21 cellular contexts compared by ENCODE assay signal in the genomic region with DNA sequence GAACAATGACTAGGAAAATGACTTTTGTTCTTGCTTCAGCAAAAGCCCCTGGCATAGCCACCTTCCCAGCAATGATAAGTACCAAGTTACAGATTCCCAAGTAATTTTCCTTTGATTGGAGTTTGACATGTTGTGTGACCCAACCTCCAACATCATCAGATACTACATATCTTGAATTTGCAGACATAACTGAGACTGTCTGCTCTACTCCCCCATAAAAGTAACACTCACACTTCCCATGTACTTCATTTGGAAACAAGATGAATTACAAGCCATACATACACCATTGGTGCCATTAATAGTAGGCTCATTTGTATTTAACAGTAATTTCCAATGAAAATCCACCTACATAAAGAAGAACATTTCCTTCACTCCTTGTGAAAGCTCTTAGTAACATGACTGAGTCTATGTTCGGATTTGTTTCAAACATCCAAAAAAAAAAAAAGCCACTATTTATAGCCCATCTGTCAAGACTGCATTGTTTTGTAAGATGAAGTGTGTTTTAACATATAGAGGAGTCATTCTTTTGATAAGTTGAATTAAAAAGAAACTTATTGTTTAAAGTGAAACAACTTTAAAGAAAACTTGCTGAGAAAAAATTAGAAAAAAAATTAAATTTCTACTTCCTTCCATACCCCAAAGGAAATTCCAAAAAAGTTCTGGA. TPM values are rescaled to one million over a fixed set of nuclear protein-coding genes. Genes with fewer than 3 reads are reported as not detected.
DNase-seq lines count a peak whose midpoint lies in the region; FAIRE-seq and TF ChIP-seq lines count a peak whose summit lies in the region.
"Had no signal": no experiment of that assay in that cellular context is flagged by ENCODE, and none has a peak within 500 bp of the region (broad histone marks: within the 10 kb centered on the region; RNA-seq: fewer than 3 reads in every experiment).

No MANE protein-coding gene starts in this region.

- H3K9ac ChIP-seq in SK-N-MC (ENCODE audit: insufficient read length), result no peak overlapping the region

- 37 to 75% (median 67%) methylated on average over 1 of the region's 1 CpG for WGBS in small intestine, 3 donors

- H3K27me3 Mint-ChIP-seq in immature natural killer cell (ENCODE audit: low read depth in 3 of 3), result peaks cover 0 to 2% (median 0%) of the 10 kb centered on the region in 3 donors

- H3K27me3 ChIP-seq in small intestine (ENCODE audit: control insufficient read depth in 2 of 2, insufficient read depth in 2 of 2, low read length in 2 of 2), result no peaks in the 10 kb centered on the region

- H3K9me3 Mint-ChIP-seq in immature natural killer cell, result no peaks in the 10 kb centered on the region
- H3K9me3 Mint-ChIP-seq: CD4-positive, alpha-beta memory T cell; HFFc6 had no signal

- no peaks in the 10 kb centered on the region for H3K36me3 ChIP-seq in SK-N-MC (ENCODE audit: insufficient read depth, low read length)
- no peaks in the 10 kb centered on the region for H3K36me3 ChIP-seq in small intestine (ENCODE audit: control insufficient read depth in 2 of 2, insufficient read depth in 2 of 2, low read length in 2 of 2)

- no peaks in the 10 kb centered on the region for H3K4me1 ChIP-seq in small intestine (ENCODE audit: control insufficient read depth in 2 of 2, insufficient read depth in 1 of 2, low read depth in 1 of 2, low read length in 1 of 2)
- H3K4me1 ChIP-seq: A549 had no signal

- no peaks in the 10 kb centered on the region for H3K36me3 Mint-ChIP-seq in immature natural killer cell
- H3K36me3 Mint-ChIP-seq: CD4-positive, alpha-beta memory T cell had no signal

- FAIRE-seq in small intestine (lab: Jason Lieb, UNC), result peak; percentile 10
- FAIRE-seq: H1, HTR-8/SVneo had no signal

- H3K9me3 ChIP-seq in SK-N-MC (ENCODE audit: low read depth, low read length) (no peaks in the 10 kb centered on the region), small intestine (ENCODE audit: control insufficient read depth, low read depth) (no peaks in the 10 kb centered on the region)
- H3K9me3 ChIP-seq: A549 had no signal

- DNase-seq in COLO829 (ENCODE audit: low spot score) (peak; percentile 66), SK-N-MC (ENCODE audit: low read depth, low spot score) (no peak), epidermal melanocyte (ENCODE audit: insufficient read length, low spot score) (peak; percentile 26), small intestine (no peak), GM13976 (ENCODE audit: low spot score) (no peak), immature natural killer cell (no peak), SIG-M5 (lab: John Stamatoyannopoulos, UW) (no peak)
- DNase-seq: AML-193; Calu3; CD4-positive, alpha-beta memory T cell; DMS79 treated with DMSO at 0.1 percent for 48 hours; GF-D8; HCEC 1CT; HFFc6; IMR-90 had no signal

- no peak for TF ChIP-seq CTCF in GM13976 (IDR thresholded peaks at IDR 0.05; ENCODE audit: borderline replicate concordance, control extremely low read depth, extremely low read depth, insufficient read depth, missing control alignments)

- H3K27ac ChIP-seq in SK-N-MC (peak overlapping the region; percentile 26; the same call in 1 of the 2 replicates), small intestine (ENCODE audit: low read depth in 1 of 2, low read length in 1 of 2) (no peak overlapping the region)
- H3K27ac ChIP-seq: 22Rv1, A549, C4-2B had no signal

- H3K4me1 Mint-ChIP-seq in immature natural killer cell, result no peaks in the 10 kb centered on the region
- H3K4me1 Mint-ChIP-seq: CD4-positive, alpha-beta memory T cell had no signal

- in situ Hi-C loops in GM13976 (cut with MboI; ENCODE audit: low sequenced_read_pairs, unreplicated experiment), result no loop called here

- no peak overlapping the region for H3K4me3 ChIP-seq in SK-N-MC
- no peak overlapping the region for H3K4me3 ChIP-seq in small intestine (ENCODE audit: low read depth in 1 of 2, low read length in 2 of 2)
- H3K4me3 ChIP-seq: A549 had no signal

- no peak overlapping the region for H3K27ac Mint-ChIP-seq in immature natural killer cell
- H3K27ac Mint-ChIP-seq: CD4-positive, alpha-beta memory T cell; HFFc6 had no signal

- H3K4me3 Mint-ChIP-seq in immature natural killer cell, result no peak overlapping the region
- H3K4me3 Mint-ChIP-seq: CD4-positive, alpha-beta memory T cell; HFFc6 had no signal

RNA-seq across cellular contexts. Expression of a gene that starts 12.0 kb away (rescaled TPM):
- polyA plus RNA-seq in small intestine, result under 1 TPM in 1 of 3 donors, not detected in 2; 0.01 TPM
- not detected for polyA plus RNA-seq in immature natural killer cell
- polyA plus RNA-seq: BJ; CD4-positive, alpha-beta memory T cell; IMR-90 had no signal

RNA-seq across cellular contexts. Expression of a gene that starts 26.0 kb away (rescaled TPM):
- polyA plus RNA-seq in small intestine, result 1 to 10 TPM in 2 of 3 donors, not detected in 1; 1.4 to 3.4 TPM
- not detected for polyA plus RNA-seq in immature natural killer cell
- polyA plus RNA-seq: BJ; CD4-positive, alpha-beta memory T cell; H1; IMR-90 had no signal

Comparison
In these comparisons a context has a peak if more than half of its experiments do, and no peak if none do; other contexts are left out.
1. DNase-seq: peak in COLO829 (single experiment) and epidermal melanocyte (single experiment); none in SK-N-MC (single experiment), small intestine (single experiment), GM13976 (single experiment), immature natural killer cell (0 of 3) and SIG-M5 (single experiment).